ENCODE assay signal across 14 cellular contexts in genomic region chr2:239124152-239124899, GRCh38.
DNase-seq lines count a peak whose midpoint lies in the region; ATAC-seq and TF ChIP-seq lines count a peak whose summit lies in the region.
"Had no signal": no experiment of that assay in that cellular context is flagged by ENCODE, and none has a peak within 500 bp of the region (broad histone marks: within the 10 kb centered on the region; RNA-seq: fewer than 3 reads in every experiment).

No MANE protein-coding gene starts in this region.

- no peak for ATAC-seq in right cardiac atrium
- no peak for ATAC-seq in GM21390 (IDR thresholded peaks at IDR 0.05; ENCODE audit: unreplicated experiment)

- DNase-seq in right cardiac atrium = peak in 2 of 3 donors; percentile 28 to 31
- DNase-seq in cardiac septum (ENCODE audit: low spot score) = no peak
- DNase-seq in neural crest cell (ENCODE audit: low read depth, low spot score) = no peak
- DNase-seq in superior temporal gyrus (ENCODE audit: extremely low spot score) = peak; percentile 37
- DNase-seq in RWPE1 (ENCODE audit: low spot score) = no peak
- DNase-seq in DMS 273 (lab: John Stamatoyannopoulos, UW; ENCODE audit: unreplicated experiment) = no peak
- DNase-seq: AML-193, DMS 273 treated with DMSO at 0.1 percent for 48 hours had no signal

- CTCF ChIA-PET in RWPE1 (lab: Yijun Ruan, JAX) = no interaction called here

- no peak overlapping the region for H3K4me3 ChIP-seq in right cardiac atrium (ENCODE audit: low read length)
- H3K4me3 ChIP-seq: BLaER1 had no signal

- H3K27ac ChIP-seq in right cardiac atrium (ENCODE audit: low read length) = no peak overlapping the region
- no peak overlapping the region for H3K27ac ChIP-seq in RWPE1
- H3K27ac ChIP-seq: 22Rv1, BLaER1 had no signal

- H3K27me3 Mint-ChIP-seq in brain (peaks cover 2% of the 10 kb centered on the region), neural crest cell (ENCODE audit: low read depth) (no peaks in the 10 kb centered on the region)
- H3K27me3 Mint-ChIP-seq: CD4-positive, CD25-positive, alpha-beta regulatory T cell; IgD-negative memory B cell had no signal

- H3K36me3 Mint-ChIP-seq in brain = peaks cover 40% of the 10 kb centered on the region
- peaks cover 15% of the 10 kb centered on the region for H3K36me3 Mint-ChIP-seq in neural crest cell (ENCODE audit: low read depth)

- H3K9me3 Mint-ChIP-seq in brain = peaks cover 0 to 2% (median 0%) of the 10 kb centered on the region in 5 experiments
- H3K9me3 Mint-ChIP-seq in neural crest cell = peaks cover 6% of the 10 kb centered on the region
- H3K9me3 Mint-ChIP-seq: IgD-negative memory B cell had no signal

- peak overlapping the region; percentile 36 to 86 (median 56) for H3K27ac Mint-ChIP-seq in brain
- H3K27ac Mint-ChIP-seq in neural crest cell (ENCODE audit: unreplicated experiment) = no peak overlapping the region

- H3K4me1 Mint-ChIP-seq in brain = peaks cover 18% of the 10 kb centered on the region
- H3K4me1 Mint-ChIP-seq in neural crest cell = peaks cover 38% of the 10 kb centered on the region
- H3K4me1 Mint-ChIP-seq: IgD-negative memory B cell had no signal

- peaks cover 3% of the 10 kb centered on the region for H3K4me1 ChIP-seq in right cardiac atrium (ENCODE audit: control insufficient read depth, insufficient read depth, low read length)

- POLR2A ChIA-PET in RWPE1 (lab: Yijun Ruan, JAX; ENCODE audit: low non-redundant PET) = no interaction called here

- H3K9me3 ChIP-seq in right cardiac atrium (ENCODE audit: control insufficient read depth, low read length) = no peaks in the 10 kb centered on the region
- H3K9me3 ChIP-seq: BLaER1 had no signal

- H3K27me3 ChIP-seq in right cardiac atrium (ENCODE audit: control insufficient read depth, insufficient read depth) = no peaks in the 10 kb centered on the region

- intact Hi-C loops in right cardiac atrium (cut with DNase I) = no loop called here
- intact Hi-C loops in cardiac septum (cut with DNase I) = no loop called here

- WGBS in right cardiac atrium = 91% methylated on average over 48 of the region's 48 CpGs

- TF ChIP-seq CTCF in brain (conservative IDR thresholded peaks at IDR 0.05) (no peak), neural crest cell (conservative IDR thresholded peaks at IDR 0.05) (no peak), RWPE1 (conservative IDR thresholded peaks at IDR 0.05; ENCODE audit: low read depth) (no peak)

- no peak overlapping the region for H3K4me3 Mint-ChIP-seq in brain
- H3K4me3 Mint-ChIP-seq in neural crest cell = peak overlapping the region; percentile 75
- H3K4me3 Mint-ChIP-seq: IgD-negative memory B cell had no signal

Comparison
In these comparisons a context has a peak if more than half of its experiments do, and no peak if none do; other contexts are left out.
1. DNase-seq: peak in right cardiac atrium (2 of 3) and superior temporal gyrus (single experiment); none in cardiac septum (single experiment), neural crest cell (single experiment), RWPE1 (single experiment) and DMS 273 (single experiment).